8 cellular contexts compared by ENCODE assay signal in the genomic region with DNA sequence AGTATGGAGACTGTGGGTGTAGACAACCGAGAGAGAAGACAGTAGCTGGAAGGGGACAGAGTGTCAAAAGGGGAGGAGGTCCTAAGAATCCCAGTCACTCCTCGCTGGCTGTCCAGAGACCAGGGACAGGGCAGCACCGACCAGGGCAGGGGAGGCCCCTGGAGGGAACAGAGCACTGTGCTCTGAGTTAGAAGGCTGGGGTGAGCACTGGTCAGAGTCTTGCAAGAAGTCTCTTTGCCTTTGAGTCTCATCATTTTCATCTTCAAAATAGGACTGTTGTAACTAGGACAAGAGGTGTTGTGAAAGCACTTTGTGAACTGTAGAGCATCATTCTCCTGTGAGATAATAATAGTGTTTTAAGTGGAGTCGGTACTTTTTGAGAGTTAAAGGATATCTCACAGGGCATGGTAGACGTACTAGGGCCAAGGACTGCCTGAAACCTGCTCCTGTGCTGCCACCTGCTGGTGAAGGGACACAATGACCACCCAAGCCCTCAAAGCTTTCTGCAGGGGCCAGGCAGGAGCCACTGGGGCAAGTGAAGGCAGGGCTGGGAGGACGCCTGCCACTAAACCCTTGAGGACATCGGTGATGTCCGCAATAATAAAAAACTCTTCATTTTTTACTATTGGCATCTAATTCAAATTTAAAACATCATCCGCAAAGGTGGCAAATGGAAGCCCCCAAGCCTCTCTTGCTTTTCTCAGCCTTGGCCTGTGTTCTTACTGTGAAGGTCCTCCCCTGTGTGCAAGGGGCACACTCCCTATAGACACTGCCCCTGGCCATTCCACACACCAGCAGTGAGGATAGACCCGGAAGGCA. TPM values are rescaled to one million over a fixed set of nuclear protein-coding genes. Genes with fewer than 3 reads are reported as not detected.
DNase-seq lines count a peak whose midpoint lies in the region; ATAC-seq and TF ChIP-seq lines count a peak whose summit lies in the region.

No MANE protein-coding gene starts in this region.

- no peaks in the 10 kb centered on the region for H3K9me3 Mint-ChIP-seq in activated B cell treated with CpG ODN at 0.5 μM for 24 hours

- no peaks in the 10 kb centered on the region for H3K36me3 Mint-ChIP-seq in activated B cell treated with CpG ODN at 0.5 μM for 24 hours (ENCODE audit: low read depth)

- CTCF ChIA-PET in AG04450 (lab: Charles Lee) = interaction anchor here (0.6 to 6.4 kb wide), 21 partner anchors 10 to 378 kb away, joined by 3 to 59 read pairs (median 4); no protein-coding TSS in a partner anchor
- CTCF ChIA-PET in activated B cell treated with CpG ODN at 0.5 μM for 24 hours (lab: Charles Lee) = interaction anchor here (0.7 to 1.4 kb wide), 8 partner anchors 17 to 582 kb away, joined by 3 to 7 read pairs (median 4); no protein-coding TSS in a partner anchor

- TF ChIP-seq CTCF in AG04450 (IDR thresholded peaks at IDR 0.05; ENCODE audit: low read depth, low read length) (peak; percentile 87), activated B cell treated with CpG ODN at 0.5 μM for 24 hours (IDR thresholded peaks at IDR 0.05) (no peak)

- no peak overlapping the region for H3K4me3 Mint-ChIP-seq in activated B cell treated with CpG ODN at 0.5 μM for 24 hours

- ATAC-seq in GM18873 (IDR thresholded peaks at IDR 0.05; ENCODE audit: low FRiP score, unreplicated experiment) = peak; percentile 56
- ATAC-seq in HG03135 (IDR thresholded peaks at IDR 0.05; ENCODE audit: unreplicated experiment) = peak; percentile 88
- peak; percentile 96 for ATAC-seq in activated B cell treated with CpG ODN at 0.5 μM for 24 hours (ENCODE audit: low read depth)

- no peak overlapping the region for H3K27ac Mint-ChIP-seq in activated B cell treated with CpG ODN at 0.5 μM for 24 hours

- H3K4me1 Mint-ChIP-seq in activated B cell treated with CpG ODN at 0.5 μM for 24 hours = peaks cover 1% of the 10 kb centered on the region

- H3K27me3 ChIP-seq in AG04450 (ENCODE audit: control insufficient read depth, insufficient read depth, low read length) = no peaks in the 10 kb centered on the region

- intact Hi-C loops in activated B cell treated with CpG ODN at 0.5 μM for 24 hours (cut with micrococcal nuclease) = loop anchor here (1.0 to 2.0 kb wide), 6 partner anchors 57 to 582 kb away; no protein-coding TSS in a partner anchor

- peaks cover 15% of the 10 kb centered on the region for H3K27me3 Mint-ChIP-seq in activated B cell treated with CpG ODN at 0.5 μM for 24 hours

- POLR2A ChIA-PET in AG04450 (lab: Yijun Ruan, JAX) (no interaction called here), activated B cell treated with CpG ODN at 0.5 μM for 24 hours (lab: Charles Lee) (no interaction called here)

- no peak overlapping the region for H3K4me3 ChIP-seq in AG04450 (ENCODE audit: low read depth, low read length)

- H3K27ac ChIP-seq in AG04450 (ENCODE audit: low read depth, low read length) (no peak overlapping the region), caudate nucleus (ENCODE audit: low read depth, low read length) (no peak overlapping the region)

- DNase-seq in AG04450 (ENCODE audit: low read depth, low spot score) (peak; percentile 69), NCI-H226 (peak; percentile 62), activated B cell treated with CpG ODN at 0.5 μM for 24 hours (peak; percentile 66), caudate nucleus (lab: John Stamatoyannopoulos, UW) (peak in 57 of 61 donors; percentile 12 to 90 (median 59)), kidney tubule cell (ENCODE audit: low spot score) (peak; percentile 76)
- DNase-seq in stimulated activated CD4-positive, alpha-beta T cell treated with anti-CD3 and anti-CD28 coated beads, Interleukin-2, amount 100 ng/mL, for 4 hours (ENCODE audit: low read depth) = peak; percentile 58

- no peaks in the 10 kb centered on the region; the same call in 1 of the 2 replicates for H3K9me3 ChIP-seq in AG04450 (ENCODE audit: control insufficient read depth, insufficient read depth, low read length)

RNA-seq across cellular contexts. Expression of gene SLC6A7, which starts 28.2 kb away (rescaled TPM):
- polyA plus RNA-seq in AG04450 (2011; rRNA removed) = not detected in 2 replicates
- polyA minus RNA-seq in AG04450 (2011; rRNA and poly(A)+ RNA removed) = 0.09 and 0.18 TPM in 2 replicates
- not detected in 2 replicates for total RNA-seq in activated B cell treated with CpG ODN at 0.5 μM for 24 hours

RNA-seq across cellular contexts. Expression of gene CDX1, which starts 51.5 kb away (rescaled TPM):
- 0.30 and 0.41 TPM in 2 replicates for polyA plus RNA-seq in AG04450 (2011; rRNA removed)
- 0.26 TPM in 1 of 2 replicates, not detected in the other for polyA minus RNA-seq in AG04450 (2011; rRNA and poly(A)+ RNA removed)
- not detected in 2 replicates for total RNA-seq in activated B cell treated with CpG ODN at 0.5 μM for 24 hours
